ENCODE assay signal across 19 cellular contexts in genomic region chr12:108386704-108387360, GRCh38. TPM values are rescaled to one million over a fixed set of nuclear protein-coding genes. Genes with fewer than 3 reads are reported as not detected.
"Had no signal": no experiment of that assay in that cellular context is flagged by ENCODE, and none has a peak within 500 bp of the region (broad histone marks: within the 10 kb centered on the region; RNA-seq: fewer than 3 reads in every experiment).

No MANE protein-coding gene starts in this region.

- H3K27me3 ChIP-seq: thyroid gland, upper lobe of right lung had no signal

- H3K27ac Mint-ChIP-seq: activated naive CD4-positive, alpha-beta T cell treated with anti-CD3 and anti-CD28 coated beads for 36 hours; activated naive CD8-positive, alpha-beta T cell treated with anti-CD3 and anti-CD28 coated beads, Interleukin-2, amount 10 ng/mL, durations not matched to agents 7 days and 5 days; activated T-helper 2 cell treated with anti-CD3 and anti-CD28 coated beads, Interferon-gamma antibody, Interleukin-2, Interleukin-4, amounts not matched to agents 10 μg/mL and 5 μg/mL and 100 μg/mL, durations not matched to agents 14 hours and 24 hours and 36 hours; naive B cell had no signal

- FAIRE-seq: endometrium had no signal

- H3K9me3 ChIP-seq: thyroid gland had no signal

- H3K4me1 Mint-ChIP-seq: activated naive CD8-positive, alpha-beta T cell treated with anti-CD3 and anti-CD28 coated beads, Interleukin-2, amount 10 ng/mL, durations not matched to agents 7 days and 5 days; naive B cell had no signal

- H3K9me3 Mint-ChIP-seq: activated naive CD8-positive, alpha-beta T cell treated with anti-CD3 and anti-CD28 coated beads, Interleukin-2, amount 10 ng/mL, durations not matched to agents 7 days and 5 days; activated T-cell treated with anti-CD3 and anti-CD28 coated beads, Interleukin-2, amount 50 U/mL, for 4 hours; activated T-helper 2 cell treated with anti-CD3 and anti-CD28 coated beads, Interferon-gamma antibody, Interleukin-2, Interleukin-4, amounts not matched to agents 10 μg/mL and 5 μg/mL and 100 μg/mL, durations not matched to agents 14 hours and 24 hours and 36 hours had no signal

- H3K4me3 ChIP-seq: lung, thyroid gland, upper lobe of right lung had no signal

- H3K27ac ChIP-seq: thyroid gland, upper lobe of right lung had no signal

- DNase-seq: activated CD8-positive, alpha-beta memory T cell treated with anti-CD3 and anti-CD28 coated beads, Interleukin-2, amount 50 U/mL, for 48 hours; activated naive CD4-positive, alpha-beta T cell treated with anti-CD3 and anti-CD28 coated beads for 36 hours; activated naive CD8-positive, alpha-beta T cell treated with anti-CD3 and anti-CD28 coated beads, Interleukin-2, amount 10 ng/mL, durations not matched to agents 7 days and 5 days; activated T-cell treated with anti-CD3 and anti-CD28 coated beads, Interleukin-2, amount 50 U/mL, for 4 hours; amniotic stem cell; cerebellar nuclear complex; foreskin melanocyte; hypothalamus; naive B cell; occipital lobe; stimulated activated CD4-positive, alpha-beta T cell treated with anti-CD3 and anti-CD28 coated beads, Interleukin-4, amount 100 ng/mL, for 1 hour; stimulated activated naive CD8-positive, alpha-beta T cell treated with anti-CD3 and anti-CD28 coated beads, Interleukin-15, Interleukin-2, amounts not matched to agents 100 U/mL and 50 U/mL, for 24 hours; substantia nigra; T-helper 1 cell; thyroid gland; upper lobe of right lung had no signal

- ATAC-seq: activated T-cell treated with anti-CD3 and anti-CD28 coated beads, Interleukin-2, amount 50 U/mL, for 4 hours; stimulated activated naive CD8-positive, alpha-beta T cell treated with anti-CD3 and anti-CD28 coated beads, Interleukin-15, Interleukin-2, amounts not matched to agents 100 U/mL and 50 U/mL, for 24 hours; upper lobe of right lung had no signal

- H3K36me3 ChIP-seq: thyroid gland, upper lobe of right lung had no signal

- H3K4me1 ChIP-seq: thyroid gland, upper lobe of right lung had no signal

- H3K4me3 Mint-ChIP-seq: activated naive CD4-positive, alpha-beta T cell treated with anti-CD3 and anti-CD28 coated beads for 36 hours; activated naive CD8-positive, alpha-beta T cell treated with anti-CD3 and anti-CD28 coated beads, Interleukin-2, amount 10 ng/mL, durations not matched to agents 7 days and 5 days; activated T-cell treated with anti-CD3 and anti-CD28 coated beads, Interleukin-2, amount 50 U/mL, for 4 hours; naive B cell had no signal

RNA-seq across cellular contexts. Expression of gene CMKLR1, which starts 47.7 kb away (rescaled TPM):
- total RNA-seq: activated naive CD4-positive, alpha-beta T cell treated with anti-CD3 and anti-CD28 coated beads for 36 hours; activated T-helper 2 cell treated with anti-CD3 and anti-CD28 coated beads, Interferon-gamma antibody, Interleukin-2, Interleukin-4, amounts not matched to agents 10 μg/mL and 5 μg/mL and 100 μg/mL, durations not matched to agents 14 hours and 24 hours and 36 hours had no signal
